ENCODE assay signal across 9 cellular contexts in the genomic region with DNA sequence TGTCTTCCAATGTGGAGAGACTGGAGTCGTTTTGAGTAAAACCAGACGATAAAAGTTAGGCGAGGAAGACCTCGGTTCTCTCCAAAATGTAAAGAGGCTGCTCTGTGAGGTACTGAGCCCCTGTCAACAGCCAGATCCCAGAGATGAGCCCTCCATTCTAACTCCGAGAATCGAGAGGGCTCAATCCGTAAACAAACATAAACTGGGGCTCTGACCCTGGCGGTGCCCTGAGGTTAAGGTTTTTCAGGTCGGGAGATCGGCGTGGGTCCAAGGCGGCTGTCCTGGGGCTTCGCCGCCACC. TPM values are rescaled to one million over a fixed set of nuclear protein-coding genes. Genes with fewer than 3 reads are reported as not detected.
A peak's percentile ranks its signal among the peaks of the same experiment; 100 is the strongest.
DNase-seq lines count a peak whose midpoint lies in the region; ATAC-seq and TF ChIP-seq lines count a peak whose summit lies in the region.
"Had no signal": no experiment of that assay in that cellular context is flagged by ENCODE, and none has a peak within 500 bp of the region (broad histone marks: within the 10 kb centered on the region; RNA-seq: fewer than 3 reads in every experiment).

No MANE protein-coding gene starts in this region.

- DNase-seq in AG09309 (ENCODE audit: low read depth) (no peak), HAP-1 (ENCODE audit: low spot score in 2 of 2) (no peak), right lobe of liver (no peak), upper lobe of right lung (no peak), NOMO-1 (lab: John Stamatoyannopoulos, UW; ENCODE audit: unreplicated experiment in 2 of 2) (no peak)
- DNase-seq in stimulated activated CD4-positive, alpha-beta T cell treated with anti-CD3 and anti-CD28 coated beads, Interleukin-1b, Interleukin-23, amount 100 ng/mL, for 48 hours: no peak

- 0% methylated on average over 14 of the region's 14 CpGs for WGBS in adipose tissue, 3 donors
- 2% methylated on average over 7 of the region's 14 CpGs for WGBS in right lobe of liver (ENCODE audit: insufficient coverage, low coverage, low lambda C conversion rate, missing lambda C conversion rate)

- H3K4me3 ChIP-seq in AG09309 (ENCODE audit: control insufficient read depth, low read depth, low read length): peak overlapping the region; percentile 97
- peak overlapping the region; percentile 93 for H3K4me3 ChIP-seq in HAP-1
- H3K4me3 ChIP-seq in right lobe of liver: peak overlapping the region; percentile 73 to 96 (median 94)
- peak overlapping the region; percentile 100 for H3K4me3 ChIP-seq in upper lobe of right lung

- no peak for ATAC-seq in right lobe of liver
- no peak for ATAC-seq in upper lobe of right lung
- no peak for ATAC-seq in HG03196 (IDR thresholded peaks at IDR 0.05; ENCODE audit: unreplicated experiment)

- H3K27ac ChIP-seq in adipose tissue (ENCODE audit: low read depth, low read length) (peak overlapping the region; percentile 29), right lobe of liver (peak overlapping the region; percentile 73 to 85 (median 84)), upper lobe of right lung (peak overlapping the region; percentile 90)

- in situ Hi-C loops in HAP-1 (cut with MboI; ENCODE audit: low sequenced_read_pairs): no loop called here

- intact Hi-C loops in right lobe of liver (cut with DNase I) (no loop called here), upper lobe of right lung (cut with DNase I) (no loop called here)

- H3K4me1 ChIP-seq in HAP-1 (peaks cover 10% of the 10 kb centered on the region), right lobe of liver (peaks cover 0 to 23% (median 10%) of the 10 kb centered on the region in 4 donors), upper lobe of right lung (peaks cover 23% of the 10 kb centered on the region)

- H3K9me3 ChIP-seq in HAP-1 (no peaks in the 10 kb centered on the region), right lobe of liver (no peaks in the 10 kb centered on the region), upper lobe of right lung (no peaks in the 10 kb centered on the region)

- peaks cover 10% of the 10 kb centered on the region for H3K36me3 ChIP-seq in HAP-1 (replicated peaks)
- peaks cover 0 to 2% (median 0%) of the 10 kb centered on the region in 4 donors for H3K36me3 ChIP-seq in right lobe of liver
- H3K36me3 ChIP-seq in upper lobe of right lung: no peaks in the 10 kb centered on the region

- H3K27me3 ChIP-seq in HAP-1 (ENCODE audit: low read depth) (no peaks in the 10 kb centered on the region), right lobe of liver (no peaks in the 10 kb centered on the region), upper lobe of right lung (no peaks in the 10 kb centered on the region)

- TF ChIP-seq CTCF in AG09309 (IDR thresholded peaks at IDR 0.05; ENCODE audit: control insufficient read depth, insufficient read depth, low read depth, low read length, missing control alignments) (no peak), right lobe of liver (IDR thresholded peaks at IDR 0.05) (no peak), upper lobe of right lung (IDR thresholded peaks at IDR 0.05) (no peak)

- no peak for TF ChIP-seq POLR2A in right lobe of liver (IDR thresholded peaks at IDR 0.05)

RNA-seq across cellular contexts. Expression of gene TBCCD1, which starts 0.4 kb away (rescaled TPM):
- polyA plus RNA-seq in adipose tissue: 1 to 10 TPM; 3.5 to 9.8 (median 6.8) TPM
- total RNA-seq in right lobe of liver (1 to 10 TPM; 6.7 to 8.7 (median 7.5) TPM), upper lobe of right lung (11.3 TPM)

RNA-seq across cellular contexts. Expression of gene DNAJB11, which starts 3.8 kb away (rescaled TPM):
- polyA plus RNA-seq in adipose tissue: 10 to 100 TPM; 23.6 to 44.9 (median 40.7) TPM
- 10 to 100 TPM; 28.4 to 59.1 (median 49.2) TPM for total RNA-seq in right lobe of liver
- 43.8 TPM for total RNA-seq in upper lobe of right lung

RNA-seq across cellular contexts. Expression of gene CRYGS, which starts 22.5 kb away (rescaled TPM):
- polyA plus RNA-seq in adipose tissue: 1 to 10 TPM; 1.2 to 6.7 (median 1.4) TPM
- 1 to 10 TPM in 5 of 6 experiments, under 1 TPM in 1; 0.86 to 2.6 (median 1.5) TPM for total RNA-seq in right lobe of liver
- 3.8 TPM for total RNA-seq in upper lobe of right lung

RNA-seq across cellular contexts. Expression of gene AHSG, which starts 46.1 kb away (rescaled TPM):
- under 1 TPM in 1 of 3 donors, not detected in 2; 0.06 TPM for polyA plus RNA-seq in adipose tissue
- total RNA-seq in right lobe of liver (1,000 to 10,000 TPM in 4 of 6 experiments, 100 to 1,000 TPM in 2; 718 to 1,905 (median 1,079) TPM), upper lobe of right lung (not detected)
- total RNA-seq: pulmonary artery endothelial cell had no signal

Comparison
In these comparisons a context has a peak if more than half of its experiments do, and no peak if none do; other contexts are left out.
1. H3K27ac ChIP-seq: peak in every context shown above with its lines; median percentile 90 in upper lobe of right lung; 84 in right lobe of liver; 29 in adipose tissue.